ENCODE assay signal across 8 cellular contexts in genomic region chr20:31861346-31862156, GRCh38. TPM values are rescaled to one million over a fixed set of nuclear protein-coding genes. Genes with fewer than 3 reads are reported as not detected.
DNase-seq lines count a peak whose midpoint lies in the region; ATAC-seq, FAIRE-seq and TF ChIP-seq lines count a peak whose summit lies in the region.

No MANE protein-coding gene starts in this region.

- H3K4me1 ChIP-seq in astrocyte (ENCODE audit: insufficient read depth, low read length) (peaks cover 7% of the 10 kb centered on the region), spleen (peaks cover 13 to 33% (median 22%) of the 10 kb centered on the region in 6 donors)

- H3K27me3 ChIP-seq in astrocyte (ENCODE audit: insufficient read depth, low read length) (peaks cover 42% of the 10 kb centered on the region), spleen (replicated peaks in 1 of 7) (peaks cover 0 to 35% (median 15%) of the 10 kb centered on the region in 7 donors)

- H3K4me3 Mint-ChIP-seq in T-helper 1 cell treated with Interleukin-12 subunit alpha and Interleukin-12 subunit beta and Interleukin-4 antibody, amounts not matched to agents 30 μg/mL and 1 μg/mL, for 36 hours, result peak overlapping the region; percentile 49
- peak overlapping the region; percentile 78 for H3K4me3 Mint-ChIP-seq in astrocyte (ENCODE audit: unreplicated experiment)

- no peak for TF ChIP-seq POLR2A in spleen (IDR thresholded peaks at IDR 0.05)

- H3K9me3 ChIP-seq in astrocyte (ENCODE audit: insufficient read depth, low read depth, low read length) (no peaks in the 10 kb centered on the region), iPS-18c (ENCODE audit: control insufficient read depth, insufficient read depth, low read length) (no peaks in the 10 kb centered on the region), spleen (no peaks in the 10 kb centered on the region)

- H3K4me2 ChIP-seq in astrocyte (ENCODE audit: low read length), result peak overlapping the region; percentile 90

- FAIRE-seq in astrocyte (lab: Jason Lieb, UNC), result no peak

- no peaks in the 10 kb centered on the region for H3K36me3 Mint-ChIP-seq in T-helper 1 cell treated with Interleukin-12 subunit alpha and Interleukin-12 subunit beta and Interleukin-4 antibody, amounts not matched to agents 30 μg/mL and 1 μg/mL, for 36 hours (ENCODE audit: low read depth)
- H3K36me3 Mint-ChIP-seq in astrocyte (ENCODE audit: low read depth, unreplicated experiment), result peaks cover 2% of the 10 kb centered on the region

- intact Hi-C loops in spleen (cut with DNase I; ENCODE audit: low total_unique reads), result no loop called here

- peak overlapping the region; percentile 42 for H3K9ac ChIP-seq in astrocyte (ENCODE audit: low read length)

- H3K4me3 ChIP-seq in astrocyte (ENCODE audit: insufficient read depth, low read depth, low read length), result peak overlapping the region; percentile 54
- peak overlapping the region; percentile 92 for H3K4me3 ChIP-seq in iPS-18c (ENCODE audit: insufficient read depth, low read depth, low read length)
- H3K4me3 ChIP-seq in spleen, result peak overlapping the region; percentile 37 to 79 (median 51)

- H2AFZ ChIP-seq in astrocyte (ENCODE audit: low read depth, low read length), result peak overlapping the region; percentile 87

- no peaks in the 10 kb centered on the region for H4K20me1 ChIP-seq in astrocyte (ENCODE audit: insufficient read depth, low read length)

- peaks cover 51% of the 10 kb centered on the region for H3K27me3 Mint-ChIP-seq in T-helper 1 cell treated with Interleukin-12 subunit alpha and Interleukin-12 subunit beta and Interleukin-4 antibody, amounts not matched to agents 30 μg/mL and 1 μg/mL, for 36 hours (ENCODE audit: low read depth)
- H3K27me3 Mint-ChIP-seq in astrocyte (ENCODE audit: low read depth, unreplicated experiment), result peaks cover 45% of the 10 kb centered on the region

- WGBS in spleen, 5 donors, result 8 to 35% (median 12%) methylated on average over 17 to 60 of the region's 62 CpGs

- H3K79me2 ChIP-seq in astrocyte (ENCODE audit: insufficient read depth, low read length), result no peaks in the 10 kb centered on the region

- H3K27ac Mint-ChIP-seq in T-helper 1 cell treated with Interleukin-12 subunit alpha and Interleukin-12 subunit beta and Interleukin-4 antibody, amounts not matched to agents 30 μg/mL and 1 μg/mL, for 36 hours, result no peak overlapping the region
- peak overlapping the region; percentile 4 for H3K27ac Mint-ChIP-seq in astrocyte (ENCODE audit: unreplicated experiment)

- DNase-seq in NCI-H2081 (lab: John Stamatoyannopoulos, UW), result peak; percentile 71 to 76
- no peak for DNase-seq in NCI-H2081 treated with DMSO at 0.1 percent for 48 hours (lab: John Stamatoyannopoulos, UW)
- DNase-seq in NCI-H1048 (lab: John Stamatoyannopoulos, UW), result peak; percentile 65
- no peak for DNase-seq in astrocyte (ENCODE audit: low read depth)
- peak; percentile 91 for DNase-seq in spleen

- H3K36me3 ChIP-seq in astrocyte (ENCODE audit: insufficient read depth, low read length), result no peaks in the 10 kb centered on the region
- no peaks in the 10 kb centered on the region for H3K36me3 ChIP-seq in spleen

- no peak for ATAC-seq in GM21786 (IDR thresholded peaks at IDR 0.05; ENCODE audit: unreplicated experiment)

- H3K27ac ChIP-seq in astrocyte (ENCODE audit: low read depth, low read length) (no peak overlapping the region), spleen (no peak overlapping the region)

- TF ChIP-seq CTCF in astrocyte (IDR thresholded peaks at IDR 0.05; ENCODE audit: insufficient read depth, low read depth, low read length) (no peak), spleen (IDR thresholded peaks at IDR 0.05 in 8 of 11, conservative IDR thresholded peaks at IDR 0.05 in 3 of 11) (no peak)

- H3K9me3 Mint-ChIP-seq in T-helper 1 cell treated with Interleukin-12 subunit alpha and Interleukin-12 subunit beta and Interleukin-4 antibody, amounts not matched to agents 30 μg/mL and 1 μg/mL, for 36 hours, result no peaks in the 10 kb centered on the region
- H3K9me3 Mint-ChIP-seq in astrocyte (ENCODE audit: unreplicated experiment), result peaks cover 2% of the 10 kb centered on the region

- peaks cover 7% of the 10 kb centered on the region for H3K4me1 Mint-ChIP-seq in T-helper 1 cell treated with Interleukin-12 subunit alpha and Interleukin-12 subunit beta and Interleukin-4 antibody, amounts not matched to agents 30 μg/mL and 1 μg/mL, for 36 hours (ENCODE audit: low read depth)
- no peaks in the 10 kb centered on the region for H3K4me1 Mint-ChIP-seq in astrocyte (ENCODE audit: low read depth, unreplicated experiment)

RNA-seq across cellular contexts. Expression of gene DUSP15, which starts 8.8 kb away (rescaled TPM):
- total RNA-seq in astrocyte, result 1.2 and 3.1 TPM in 2 replicates
- 1 to 10 TPM in 6 of 7 donors, under 1 TPM in 1; 0.69 to 7.3 (median 2.1) TPM for total RNA-seq in spleen
- 1 to 10 TPM; 2.5 to 6.7 (median 3.0) TPM for polyA plus RNA-seq in spleen

RNA-seq across cellular contexts. Expression of gene TTLL9, which starts 8.9 kb away (rescaled TPM):
- total RNA-seq in astrocyte (0.34 and 0.41 TPM in 2 replicates), spleen (under 1 TPM; 0.23 to 0.79 (median 0.37) TPM)
- under 1 TPM; 0.22 to 0.33 (median 0.30) TPM for polyA plus RNA-seq in spleen

RNA-seq across cellular contexts. Expression of gene FOXS1, which starts 16.1 kb away (rescaled TPM):
- 26.0 and 37.1 TPM in 2 replicates for total RNA-seq in astrocyte
- total RNA-seq in spleen, result 1 to 10 TPM; 1.4 to 5.6 (median 1.9) TPM
- polyA plus RNA-seq in spleen, result 1 to 10 TPM; 1.9 to 5.7 (median 2.8) TPM

RNA-seq across cellular contexts. Expression of gene MYLK2, which starts 42.4 kb away (rescaled TPM):
- total RNA-seq in astrocyte (2.1 and 3.1 TPM in 2 replicates), spleen (1 to 10 TPM in 6 of 7 donors, under 1 TPM in 1; 0.97 to 3.4 (median 2.2) TPM)
- polyA plus RNA-seq in spleen, result 1 to 10 TPM; 1.7 to 1.9 (median 1.8) TPM

Comparison
In these comparisons a context has a peak if more than half of its experiments do, and no peak if none do; other contexts are left out.
1. DNase-seq: peak in NCI-H2081 (2 of 2), NCI-H1048 (single experiment) and spleen (single experiment); none in NCI-H2081 treated with DMSO at 0.1 percent for 48 hours (single experiment) and astrocyte (single experiment).
2. Peak in every context shown above with its lines, with median percentiles within 50 percentile points of each other: H3K4me3 ChIP-seq.